ENCODE assay signal across 39 cellular contexts in genomic region chr15:60639502-60639901, GRCh38.
"Had no signal": no experiment of that assay in that cellular context is flagged by ENCODE, and none has a peak within 500 bp of the region (broad histone marks: within the 10 kb centered on the region; RNA-seq: fewer than 3 reads in every experiment).

No MANE protein-coding gene starts in this region.

- H3K9me3 Mint-ChIP-seq: activated CD4-positive, alpha-beta memory T cell treated with anti-CD3 and anti-CD28 coated beads for 36 hours; activated CD4-positive, alpha-beta T cell treated with anti-CD3 and anti-CD28 coated beads, Interleukin-2, amount 10 ng/mL, durations not matched to agents 7 days and 5 days; activated CD8-positive, alpha-beta T cell treated with anti-CD3 and anti-CD28 coated beads for 36 hours; activated naive CD4-positive, alpha-beta T cell treated with anti-CD3 and anti-CD28 coated beads for 36 hours; activated naive CD8-positive, alpha-beta T cell treated with anti-CD3 and anti-CD28 coated beads, Interleukin-2, amount 10 ng/mL, durations not matched to agents 7 days and 5 days; activated naive CD8-positive, alpha-beta T cell treated with anti-CD3 and anti-CD28 coated beads, Interleukin-2, amount 50 U/mL, for 24 hours; activated T-cell treated with anti-CD3 and anti-CD28 coated beads, Interleukin-2, amount 50 U/mL, for 4 hours; activated T-cell treated with anti-CD3 and anti-CD28 coated beads, Interleukin-2, amount 50 U/mL, for 72 hours; activated T-helper 1 cell treated with anti-CD3 and anti-CD28 coated beads, Interleukin-12 subunit alpha, Interleukin-12 subunit beta, Interleukin-2, Interleukin-4 antibody, amounts not matched to agents 30 ng/mL and 10 ng/mL and 1 ng/mL, durations not matched to agents 14 hours and 24 hours and 36 hours; activated T-helper 17 cell treated with anti-CD3 and anti-CD28 coated beads, Interleukin-2, amount 50 U/mL, for 72 hours; T-helper 1 cell treated with Interleukin-12 subunit alpha and Interleukin-12 subunit beta and Interleukin-4 antibody, amounts not matched to agents 30 μg/mL and 1 μg/mL, for 36 hours; T-helper 2 cell treated with Interferon-gamma antibody and Interleukin-4, amounts not matched to agents 5 μg/mL and 100 μg/mL, for 36 hours; WTC11 had no signal

- H3K27ac ChIP-seq: body of pancreas, brain microvascular endothelial cell, breast epithelium, WERI-Rb-1 had no signal

- H3K36me3 ChIP-seq: brain microvascular endothelial cell, breast epithelium, WERI-Rb-1 had no signal

- H3K9me3 ChIP-seq: body of pancreas, breast epithelium had no signal

- FAIRE-seq: astrocyte, TTC549 had no signal

- DNase-seq: activated CD4-positive, alpha-beta memory T cell treated with anti-CD3 and anti-CD28 coated beads for 36 hours; activated CD4-positive, alpha-beta T cell treated with anti-CD3 and anti-CD28 coated beads for 1 hour; activated CD4-positive, alpha-beta T cell treated with anti-CD3 and anti-CD28 coated beads for 36 hours; activated CD4-positive, alpha-beta T cell treated with anti-CD3 and anti-CD28 coated beads for 48 hours; activated CD4-positive, alpha-beta T cell treated with anti-CD3 and anti-CD28 coated beads, Interleukin-2, amount 10 ng/mL, durations not matched to agents 7 days and 5 days; activated CD4-positive, alpha-beta T cell treated with anti-CD3 and anti-CD28 coated beads, Interleukin-2, amount 50 U/mL, for 4 hours; activated CD4-positive, CD25-positive, alpha-beta regulatory T cell; activated CD8-positive, alpha-beta memory T cell treated with anti-CD3 and anti-CD28 coated beads, Interleukin-2, amount 50 U/mL, for 4 hours; activated CD8-positive, alpha-beta T cell treated with anti-CD3 and anti-CD28 coated beads for 36 hours; activated effector memory CD4-positive, alpha-beta T cell treated with anti-CD3 and anti-CD28 coated beads, Interleukin-2, amount 50 U/mL, for 16 hours; activated gamma-delta T cell treated with Interleukin-2 at 50 U/mL for 16 hours; activated naive CD4-positive, alpha-beta T cell; activated naive CD4-positive, alpha-beta T cell treated with anti-CD3 and anti-CD28 coated beads for 36 hours; activated naive CD4-positive, alpha-beta T cell treated with anti-CD3 and anti-CD28 coated beads, Interleukin-2, amount 50 U/mL, for 16 hours; activated naive CD8-positive, alpha-beta T cell treated with anti-CD3 and anti-CD28 coated beads, Interleukin-2, amount 10 ng/mL, durations not matched to agents 7 days and 5 days; activated naive CD8-positive, alpha-beta T cell treated with anti-CD3 and anti-CD28 coated beads, Interleukin-2, amount 50 U/mL, for 24 hours; activated T-cell treated with anti-CD3 and anti-CD28 coated beads for 4 hours; activated T-cell treated with anti-CD3 and anti-CD28 coated beads, Interleukin-2, amount 50 U/mL, for 1 hour; activated T-cell treated with anti-CD3 and anti-CD28 coated beads, Interleukin-2, amount 50 U/mL, for 4 hours; activated T-cell treated with anti-CD3 and anti-CD28 coated beads, Interleukin-2, amount 50 U/mL, for 72 hours; amniotic stem cell; aorta; body of pancreas; brain microvascular endothelial cell; central memory CD4-positive, alpha-beta T cell; T-helper 1 cell; T-helper 2 cell; T-helper 9 cell; WERI-Rb-1 had no signal

- ATAC-seq: activated CD4-positive, alpha-beta T cell treated with anti-CD3 and anti-CD28 coated beads for 36 hours; activated CD4-positive, CD25-positive, alpha-beta regulatory T cell treated with anti-CD3 and anti-CD28 coated beads, Interleukin-2, amount 50 U/mL, for 24 hours; activated CD8-positive, alpha-beta T cell treated with anti-CD3 and anti-CD28 coated beads for 36 hours; activated naive CD8-positive, alpha-beta T cell treated with anti-CD3 and anti-CD28 coated beads, Interleukin-2, amount 50 U/mL, for 24 hours; activated T-cell treated with anti-CD3 and anti-CD28 coated beads, Interleukin-2, amount 50 U/mL, for 4 hours; activated T-cell treated with anti-CD3 and anti-CD28 coated beads, Interleukin-2, amount 50 U/mL, for 72 hours; activated T-helper 17 cell treated with anti-CD3 and anti-CD28 coated beads, Interleukin-2, amount 50 U/mL, for 72 hours; body of pancreas; WTC11 had no signal

- H3K4me1 ChIP-seq: body of pancreas, breast epithelium had no signal

- H3K27ac Mint-ChIP-seq: activated CD4-positive, alpha-beta memory T cell treated with anti-CD3 and anti-CD28 coated beads for 36 hours; activated CD4-positive, alpha-beta T cell treated with anti-CD3 and anti-CD28 coated beads for 36 hours; activated CD4-positive, alpha-beta T cell treated with anti-CD3 and anti-CD28 coated beads, Interleukin-2, amount 10 ng/mL, durations not matched to agents 7 days and 5 days; activated CD8-positive, alpha-beta T cell treated with anti-CD3 and anti-CD28 coated beads for 36 hours; activated naive CD4-positive, alpha-beta T cell treated with anti-CD3 and anti-CD28 coated beads for 36 hours; activated naive CD8-positive, alpha-beta T cell; activated naive CD8-positive, alpha-beta T cell treated with anti-CD3 and anti-CD28 coated beads, Interleukin-2, amount 10 ng/mL, durations not matched to agents 7 days and 5 days; activated naive CD8-positive, alpha-beta T cell treated with anti-CD3 and anti-CD28 coated beads, Interleukin-2, amount 50 U/mL, for 24 hours; activated T-cell treated with anti-CD3 and anti-CD28 coated beads, Interleukin-2, amount 50 U/mL, for 72 hours; activated T-helper 1 cell treated with anti-CD3 and anti-CD28 coated beads, Interleukin-12 subunit alpha, Interleukin-12 subunit beta, Interleukin-2, Interleukin-4 antibody, amounts not matched to agents 30 ng/mL and 10 ng/mL and 1 ng/mL, durations not matched to agents 14 hours and 24 hours and 36 hours; activated T-helper 17 cell treated with anti-CD3 and anti-CD28 coated beads, Interleukin-2, amount 50 U/mL, for 72 hours; T-helper 1 cell treated with Interleukin-12 subunit alpha and Interleukin-12 subunit beta and Interleukin-4 antibody, amounts not matched to agents 30 μg/mL and 1 μg/mL, for 36 hours; T-helper 2 cell treated with Interferon-gamma antibody and Interleukin-4, amounts not matched to agents 5 μg/mL and 100 μg/mL, for 36 hours; WTC11 had no signal

- H3K4me3 ChIP-seq: body of pancreas, breast epithelium had no signal

- H3K27me3 ChIP-seq: body of pancreas, brain microvascular endothelial cell, breast epithelium had no signal

- H3K36me3 Mint-ChIP-seq: activated naive CD8-positive, alpha-beta T cell treated with anti-CD3 and anti-CD28 coated beads, Interleukin-2, amount 10 ng/mL, durations not matched to agents 7 days and 5 days; WTC11 had no signal
